8 cellular contexts compared by ENCODE assay signal in the genomic region with DNA sequence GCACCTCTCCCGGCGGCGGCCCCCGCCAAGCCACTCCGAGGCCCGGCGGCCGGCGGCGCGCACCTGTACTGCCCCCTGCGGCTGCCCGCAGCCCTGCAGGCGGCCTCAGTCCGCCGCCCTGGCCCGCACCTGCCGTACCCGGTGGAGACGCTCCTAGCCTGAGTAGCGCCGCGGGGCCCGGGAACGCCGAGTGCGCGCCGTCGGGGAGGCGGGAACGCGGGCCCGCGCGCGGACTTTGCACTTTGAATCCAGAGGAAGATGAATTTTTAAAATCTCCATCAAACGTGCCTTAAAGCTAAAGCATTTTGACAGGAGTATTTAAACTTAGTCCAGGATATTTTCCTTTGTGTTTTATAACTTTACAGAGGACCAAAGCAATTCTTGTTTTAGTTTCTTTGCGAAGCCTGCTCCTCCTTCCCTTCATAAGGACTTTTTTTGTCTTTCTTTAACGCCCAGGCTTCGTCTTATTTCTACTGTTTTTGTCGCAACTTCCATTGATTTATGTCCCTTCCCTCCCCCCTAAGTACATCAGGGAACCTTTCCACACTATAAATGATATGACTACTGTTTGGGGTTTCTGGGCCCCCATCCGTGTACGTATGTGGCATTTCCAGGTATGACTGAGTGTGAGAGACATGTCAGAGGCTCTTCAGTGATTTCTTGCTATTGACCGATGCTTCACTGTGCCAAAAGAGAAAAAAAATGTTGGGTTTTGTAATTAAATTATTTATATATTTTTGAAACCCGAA. TPM values are rescaled to one million over a fixed set of nuclear protein-coding genes. Genes with fewer than 3 reads are reported as not detected.
DNase-seq lines count a peak whose midpoint lies in the region; ATAC-seq and TF ChIP-seq lines count a peak whose summit lies in the region.

No MANE protein-coding gene starts in this region.

- peak overlapping the region; percentile 21 for H3K9ac ChIP-seq in mammary epithelial cell (ENCODE audit: insufficient read depth, low read length)
- H3K9ac ChIP-seq in Karpas-422 (ENCODE audit: low read length): no peak overlapping the region

- 21% methylated on average over 13 of the region's 46 CpGs for WGBS in mammary epithelial cell (ENCODE audit: low coverage, missing lambda C conversion rate)

- H3K27me3 Mint-ChIP-seq in CD8-positive, alpha-beta T cell (ENCODE audit: low read depth): peaks cover 57% of the 10 kb centered on the region

- POLR2A ChIA-PET in CD8-positive, alpha-beta T cell (lab: Charles Lee): no interaction called here

- no peak overlapping the region for H3K27ac ChIP-seq in CD8-positive, alpha-beta T cell (ENCODE audit: low read depth, low read length)
- H3K27ac ChIP-seq in mammary epithelial cell (ENCODE audit: insufficient read depth, low read depth, low read length): no peak overlapping the region
- H3K27ac ChIP-seq in Karpas-422 (ENCODE audit: low read length): no peak overlapping the region

- no peaks in the 10 kb centered on the region for H3K36me3 ChIP-seq in CD8-positive, alpha-beta T cell (ENCODE audit: insufficient read depth, low read length)
- H3K36me3 ChIP-seq in mammary epithelial cell (ENCODE audit: insufficient read depth, low read length): no peaks in the 10 kb centered on the region
- no peaks in the 10 kb centered on the region for H3K36me3 ChIP-seq in mucosa of descending colon (ENCODE audit: low read depth)
- no peaks in the 10 kb centered on the region for H3K36me3 ChIP-seq in Karpas-422 (ENCODE audit: insufficient read depth, low read length)

- ATAC-seq in CD8-positive, alpha-beta T cell: no peak
- peak; percentile 80 for ATAC-seq in mucosa of descending colon
- ATAC-seq in HG03439 (IDR thresholded peaks at IDR 0.05; ENCODE audit: unreplicated experiment): no peak
- no peak for ATAC-seq in HG03135 (IDR thresholded peaks at IDR 0.05; ENCODE audit: unreplicated experiment)

- no peak for DNase-seq in CD8-positive, alpha-beta T cell
- peak; percentile 73 for DNase-seq in HuH-7.5 (ENCODE audit: low spot score)
- no peak for DNase-seq in mammary epithelial cell
- peak in 2 of 3 donors; percentile 32 to 61 for DNase-seq in mucosa of descending colon
- DNase-seq in GDM1 (lab: John Stamatoyannopoulos, UW): no peak
- no peak for DNase-seq in Karpas-422

- peak overlapping the region; percentile 33 for H3K4me3 Mint-ChIP-seq in CD8-positive, alpha-beta T cell

- H3K4me1 Mint-ChIP-seq in CD8-positive, alpha-beta T cell (ENCODE audit: low read depth): peaks cover 32% of the 10 kb centered on the region

- H3K9me3 ChIP-seq in CD8-positive, alpha-beta T cell (ENCODE audit: low read length): no peaks in the 10 kb centered on the region
- H3K9me3 ChIP-seq in mammary epithelial cell (replicated peaks; ENCODE audit: insufficient read depth, low read length) (no peaks in the 10 kb centered on the region), mucosa of descending colon (no peaks in the 10 kb centered on the region), Karpas-422 (ENCODE audit: low read length) (no peaks in the 10 kb centered on the region)

- H3K4me2 ChIP-seq in mammary epithelial cell (ENCODE audit: insufficient read depth, low read depth, low read length) (peak overlapping the region; percentile 99), Karpas-422 (ENCODE audit: low read depth, low read length, poor library complexity, severe bottlenecking) (no peak overlapping the region)

- H3K4me3 ChIP-seq in CD8-positive, alpha-beta T cell (ENCODE audit: low read depth, low read length): no peak overlapping the region
- H3K4me3 ChIP-seq in mammary epithelial cell (replicated peaks in 1 of 3; ENCODE audit: insufficient read depth in 1 of 3, low read depth in 2 of 3, low read length in 3 of 3) (peak overlapping the region; percentile 65 to 74 (median 66)), mucosa of descending colon (no peak overlapping the region), Karpas-422 (ENCODE audit: low read length) (no peak overlapping the region)

- H2AFZ ChIP-seq in mammary epithelial cell (ENCODE audit: low read depth, low read length) (peak overlapping the region; percentile 73), Karpas-422 (ENCODE audit: low read length) (no peak overlapping the region)

- in situ Hi-C loops in mammary epithelial cell (cut with MboI; ENCODE audit: low sequenced_read_pairs in 2 of 2): no loop called here

- H3K27me3 ChIP-seq in CD8-positive, alpha-beta T cell (ENCODE audit: insufficient read depth, low read length): no peaks in the 10 kb centered on the region
- no peaks in the 10 kb centered on the region for H3K27me3 ChIP-seq in mammary epithelial cell (ENCODE audit: insufficient read depth, low read length)
- H3K27me3 ChIP-seq in Karpas-422 (ENCODE audit: low read length): no peaks in the 10 kb centered on the region

- no peaks in the 10 kb centered on the region for H3K36me3 Mint-ChIP-seq in CD8-positive, alpha-beta T cell

- dilution Hi-C loops in mammary epithelial cell (cut with HindIII; ENCODE audit: low sequenced_read_pairs): no loop called here

- H4K20me1 ChIP-seq in mammary epithelial cell (ENCODE audit: insufficient read depth, low read length) (no peaks in the 10 kb centered on the region), Karpas-422 (ENCODE audit: insufficient read depth, low read depth, low read length) (no peaks in the 10 kb centered on the region)

- no TSS peak for BruUV-seq in mammary epithelial cell (replicated peaks; lab: Mats Ljungman, UMichigan)

- no peak overlapping the region for H3K27ac Mint-ChIP-seq in CD8-positive, alpha-beta T cell

- H3K9me3 Mint-ChIP-seq in CD8-positive, alpha-beta T cell: no peaks in the 10 kb centered on the region

- peaks cover 5% of the 10 kb centered on the region for H3K79me2 ChIP-seq in mammary epithelial cell (ENCODE audit: insufficient read depth, low read length)
- no peaks in the 10 kb centered on the region for H3K79me2 ChIP-seq in Karpas-422 (ENCODE audit: low read length)

- no peaks in the 10 kb centered on the region for H3K9me2 ChIP-seq in Karpas-422 (replicated peaks; ENCODE audit: insufficient read depth, low read length)

- TF ChIP-seq CTCF in CD8-positive, alpha-beta T cell (IDR thresholded peaks at IDR 0.05): no peak
- peak; percentile 42 to 58 for TF ChIP-seq CTCF in mammary epithelial cell (conservative IDR thresholded peaks at IDR 0.05 in 1 of 2, IDR thresholded peaks at IDR 0.05 in 1 of 2; ENCODE audit: extremely low read depth in 1 of 2, insufficient read depth in 1 of 2, low read depth in 1 of 2, low read length in 2 of 2)
- peak; percentile 34 for TF ChIP-seq CTCF in mucosa of descending colon (IDR thresholded peaks at IDR 0.05)

- CTCF ChIA-PET in CD8-positive, alpha-beta T cell (lab: Charles Lee): no interaction called here
- CTCF ChIA-PET in mammary epithelial cell (lab: Charles Lee; ENCODE audit: low non-redundant PET): no interaction called here

- intact Hi-C loops in CD8-positive, alpha-beta T cell (cut with DNase I, micrococcal nuclease): no loop called here
- intact Hi-C loops in mammary epithelial cell (cut with micrococcal nuclease): no loop called here
- intact Hi-C loops in mucosa of descending colon (cut with DNase I, micrococcal nuclease): no loop called here

- peaks cover 10% of the 10 kb centered on the region for H3K4me1 ChIP-seq in CD8-positive, alpha-beta T cell (ENCODE audit: insufficient read depth, low read length)
- H3K4me1 ChIP-seq in mammary epithelial cell (ENCODE audit: insufficient read depth, low read length): peaks cover 35% of the 10 kb centered on the region
- H3K4me1 ChIP-seq in mucosa of descending colon (ENCODE audit: low read depth): peaks cover 17% of the 10 kb centered on the region
- H3K4me1 ChIP-seq in Karpas-422 (ENCODE audit: low read length): no peaks in the 10 kb centered on the region

RNA-seq across cellular contexts. Expression of gene FOXQ1, which starts 2.0 kb away (rescaled TPM):
- total RNA-seq in CD8-positive, alpha-beta T cell: not detected
- total RNA-seq in mammary epithelial cell (under 1 TPM in 1 of 2 donors, not detected in 1; 0.92 TPM), mucosa of descending colon (under 1 TPM; 0.23 to 0.60 (median 0.58) TPM)
- 3.4 TPM for polyA plus RNA-seq in mammary epithelial cell
- 1.8 TPM for polyA minus RNA-seq in mammary epithelial cell
- total RNA-seq in Karpas-422 (2014; rRNA removed; shearing (Covaris generic); ENCODE audit: low replicate concordance): not detected in 2 replicates

Comparison
In these comparisons a context has a peak if more than half of its experiments do, and no peak if none do; other contexts are left out.
1. DNase-seq: peak in HuH-7.5 (single experiment) and mucosa of descending colon (2 of 3); none in CD8-positive, alpha-beta T cell (0 of 7), mammary epithelial cell (single experiment), GDM1 (single experiment) and Karpas-422 (single experiment).
2. H3K4me3 ChIP-seq: peak in mammary epithelial cell (3 of 3); none in CD8-positive, alpha-beta T cell (single experiment), mucosa of descending colon (single experiment) and Karpas-422 (single experiment).